In the genomic region with DNA sequence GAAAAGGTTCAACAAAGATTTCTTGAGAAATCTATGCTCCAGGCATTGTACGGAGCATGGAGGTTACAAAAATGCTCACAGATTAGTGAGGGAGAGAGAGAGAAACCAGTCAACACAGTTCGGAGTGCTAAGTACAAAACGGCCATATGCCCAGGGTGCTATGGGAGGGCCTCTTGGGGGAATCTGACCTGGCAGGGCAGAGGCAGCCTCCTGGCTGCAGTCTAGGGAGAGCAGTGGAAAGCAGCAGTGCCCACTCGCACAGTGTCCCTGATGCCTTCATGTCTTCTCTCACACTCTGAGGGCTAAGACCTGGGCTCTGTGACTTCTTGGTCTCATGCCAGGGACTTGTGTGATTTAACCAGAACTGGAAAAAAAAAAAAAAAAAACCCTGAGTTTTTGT, we compare ENCODE assay signal across 14 cellular contexts. TPM values are rescaled to one million over a fixed set of nuclear protein-coding genes. Genes with fewer than 3 reads are reported as not detected.
DNase-seq lines count a peak whose midpoint lies in the region; ATAC-seq and TF ChIP-seq lines count a peak whose summit lies in the region.
"Had no signal": no experiment of that assay in that cellular context is flagged by ENCODE, and none has a peak within 500 bp of the region (broad histone marks: within the 10 kb centered on the region; RNA-seq: fewer than 3 reads in every experiment).

No MANE protein-coding gene starts in this region.

- intact Hi-C loops in mucosa of descending colon (cut with DNase I, micrococcal nuclease): no loop called here

- peak overlapping the region in 1 of 2 experiments; percentile 28 for H3K4ac ChIP-seq in mesenchymal stem cell (ENCODE audit: low read depth in 1 of 2, low read length in 2 of 2)

- peak overlapping the region in 3 of 5 experiments; percentile 5 to 57 (median 6) for H3K4me3 Mint-ChIP-seq in brain
- H3K4me3 Mint-ChIP-seq in T-helper 2 cell treated with Interferon-gamma antibody and Interleukin-4, amounts not matched to agents 5 μg/mL and 100 μg/mL, for 36 hours: no peak overlapping the region
- H3K4me3 Mint-ChIP-seq: activated B cell treated with CpG ODN at 0.5 μM for 24 hours; activated naive CD8-positive, alpha-beta T cell treated with anti-CD3 and anti-CD28 coated beads, Interleukin-2, amount 50 U/mL, for 24 hours had no signal

- ATAC-seq in thoracic aorta (ENCODE audit: insufficient number of reproducible peaks, low FRiP score, low read depth) (no peak), mucosa of descending colon (no peak)
- ATAC-seq: activated naive CD8-positive, alpha-beta T cell treated with anti-CD3 and anti-CD28 coated beads, Interleukin-2, amount 50 U/mL, for 24 hours had no signal

- H3K4me1 Mint-ChIP-seq in brain: peaks cover 24% of the 10 kb centered on the region
- H3K4me1 Mint-ChIP-seq in T-helper 2 cell treated with Interferon-gamma antibody and Interleukin-4, amounts not matched to agents 5 μg/mL and 100 μg/mL, for 36 hours (ENCODE audit: low read depth): no peaks in the 10 kb centered on the region
- H3K4me1 Mint-ChIP-seq: activated B cell treated with CpG ODN at 0.5 μM for 24 hours; activated naive CD8-positive, alpha-beta T cell treated with anti-CD3 and anti-CD28 coated beads, Interleukin-2, amount 50 U/mL, for 24 hours had no signal

- peak overlapping the region; percentile 70 for H3K9ac ChIP-seq in mesenchymal stem cell (ENCODE audit: low read length)

- peaks cover 8% of the 10 kb centered on the region for H3K36me3 Mint-ChIP-seq in brain
- no peaks in the 10 kb centered on the region for H3K36me3 Mint-ChIP-seq in T-helper 2 cell treated with Interferon-gamma antibody and Interleukin-4, amounts not matched to agents 5 μg/mL and 100 μg/mL, for 36 hours (ENCODE audit: low read depth)

- no peak overlapping the region for H2BK12ac ChIP-seq in mesenchymal stem cell (ENCODE audit: low read length in 2 of 2)

- no peak overlapping the region for H2BK15ac ChIP-seq in mesenchymal stem cell (ENCODE audit: low read depth, poor library complexity, severe bottlenecking)

- TF ChIP-seq CTCF in brain (conservative IDR thresholded peaks at IDR 0.05) (no peak), thoracic aorta (IDR thresholded peaks at IDR 0.05) (no peak), mucosa of descending colon (IDR thresholded peaks at IDR 0.05) (no peak)

- peaks cover 11% of the 10 kb centered on the region for H3K79me1 ChIP-seq in mesenchymal stem cell (replicated peaks; ENCODE audit: low read length, poor library complexity, severe bottlenecking)

- H3K9me3 ChIP-seq in mesenchymal stem cell (ENCODE audit: control insufficient read depth, low read length) (no peaks in the 10 kb centered on the region), thoracic aorta (no peaks in the 10 kb centered on the region), mucosa of descending colon (no peaks in the 10 kb centered on the region)
- H3K9me3 ChIP-seq: transverse colon had no signal

- H2BK5ac ChIP-seq in mesenchymal stem cell (ENCODE audit: low read depth, low read length, poor library complexity, severe bottlenecking): no peak overlapping the region

- no peak overlapping the region for H3K4me2 ChIP-seq in mesenchymal stem cell (ENCODE audit: low read length, poor library complexity, severe bottlenecking)

- TF ChIP-seq POLR2A in erythroblast (IDR thresholded peaks at IDR 0.05; ENCODE audit: low read length): no peak

- peaks cover 4 to 15% (median 6%) of the 10 kb centered on the region in 5 experiments for H3K9me3 Mint-ChIP-seq in brain
- no peaks in the 10 kb centered on the region for H3K9me3 Mint-ChIP-seq in T-helper 2 cell treated with Interferon-gamma antibody and Interleukin-4, amounts not matched to agents 5 μg/mL and 100 μg/mL, for 36 hours
- H3K9me3 Mint-ChIP-seq: activated B cell treated with CpG ODN at 0.5 μM for 24 hours had no signal

- DNase-seq in NCI-H1417 (lab: John Stamatoyannopoulos, UW): peak in 2 of 3 experiments; percentile 22 to 58
- no peak for DNase-seq in NCI-H1417 treated with DMSO at 0.1 percent for 48 hours (lab: John Stamatoyannopoulos, UW)
- DNase-seq in mesenchymal stem cell: no peak
- DNase-seq in thoracic aorta (ENCODE audit: low spot score): no peak
- DNase-seq in erythroblast (lab: John Stamatoyannopoulos, UW): no peak
- no peak for DNase-seq in mucosa of descending colon
- DNase-seq in T-helper 2 cell treated with Interferon-gamma antibody and Interleukin-4, amounts not matched to agents 5 μg/mL and 100 μg/mL, for 36 hours (ENCODE audit: low spot score): no peak
- DNase-seq: activated B cell treated with CpG ODN at 0.5 μM for 24 hours; activated naive CD8-positive, alpha-beta T cell treated with anti-CD3 and anti-CD28 coated beads, Interleukin-2, amount 50 U/mL, for 24 hours; small intestine; transverse colon had no signal

- no peak overlapping the region for H2AFZ ChIP-seq in mesenchymal stem cell (ENCODE audit: low read depth, low read length)

- H3K27ac ChIP-seq in mesenchymal stem cell (ENCODE audit: low read length, poor library complexity, severe bottlenecking) (no peak overlapping the region), thoracic aorta (peak overlapping the region in 1 of 2 donors; percentile 39)
- H3K27ac ChIP-seq: SK-N-MC, transverse colon had no signal

- H3K27me3 ChIP-seq in mesenchymal stem cell (ENCODE audit: control insufficient read depth in 1 of 2, insufficient read depth in 1 of 2, low read length in 2 of 2) (no peaks in the 10 kb centered on the region), thoracic aorta (replicated peaks; ENCODE audit: insufficient read depth) (no peaks in the 10 kb centered on the region)
- H3K27me3 ChIP-seq: dorsolateral prefrontal cortex, transverse colon had no signal

- peak overlapping the region in 1 of 2 experiments; percentile 59 for H3K23ac ChIP-seq in mesenchymal stem cell (ENCODE audit: low read length in 2 of 2)

- no peak overlapping the region for H4K8ac ChIP-seq in mesenchymal stem cell (ENCODE audit: low read length)

- peaks cover 2% of the 10 kb centered on the region for H3K27me3 Mint-ChIP-seq in brain
- H3K27me3 Mint-ChIP-seq in T-helper 2 cell treated with Interferon-gamma antibody and Interleukin-4, amounts not matched to agents 5 μg/mL and 100 μg/mL, for 36 hours (ENCODE audit: low read depth): peaks cover 4% of the 10 kb centered on the region
- H3K27me3 Mint-ChIP-seq: activated naive CD8-positive, alpha-beta T cell treated with anti-CD3 and anti-CD28 coated beads, Interleukin-2, amount 50 U/mL, for 24 hours had no signal

- H3K36me3 ChIP-seq in mesenchymal stem cell (ENCODE audit: control insufficient read depth in 1 of 2, insufficient read depth in 2 of 2, low read depth in 1 of 2, low read length in 2 of 2) (peaks cover 0 to 5% of the 10 kb centered on the region in 2 experiments), thoracic aorta (no peaks in the 10 kb centered on the region), mucosa of descending colon (ENCODE audit: low read depth) (no peaks in the 10 kb centered on the region)
- H3K36me3 ChIP-seq: transverse colon had no signal

- WGBS in mesenchymal stem cell: 88% methylated on average over 4 of the region's 4 CpGs

- H3K4me3 ChIP-seq in mesenchymal stem cell (ENCODE audit: insufficient read depth in 1 of 2, low read depth in 1 of 2, low read length in 2 of 2) (no peak overlapping the region), thoracic aorta (peak overlapping the region; percentile 36), mucosa of descending colon (no peak overlapping the region)
- H3K4me3 ChIP-seq: SK-N-MC, transverse colon had no signal

- H4K91ac ChIP-seq in mesenchymal stem cell (ENCODE audit: low read length): no peak overlapping the region

- no peak overlapping the region for H3K18ac ChIP-seq in mesenchymal stem cell (ENCODE audit: low read depth in 1 of 2, low read length in 2 of 2)

- H3K4me1 ChIP-seq in mesenchymal stem cell (ENCODE audit: control insufficient read depth, insufficient read depth, low read depth, low read length) (peaks cover 3% of the 10 kb centered on the region), thoracic aorta (ENCODE audit: control insufficient read depth in 1 of 2, low read depth in 2 of 2) (peaks cover 3 to 5% of the 10 kb centered on the region in 2 donors), mucosa of descending colon (ENCODE audit: low read depth) (no peaks in the 10 kb centered on the region)

- H2BK120ac ChIP-seq in mesenchymal stem cell (ENCODE audit: low read depth, low read length): no peak overlapping the region

- H2AK5ac ChIP-seq in mesenchymal stem cell (ENCODE audit: low read length, severe bottlenecking): no peak overlapping the region

- peak overlapping the region in 1 of 2 experiments; percentile 79 for H3K14ac ChIP-seq in mesenchymal stem cell (ENCODE audit: low read length in 2 of 2)

- peak overlapping the region; percentile 55 to 87 (median 74) for H3K27ac Mint-ChIP-seq in brain
- H3K27ac Mint-ChIP-seq in T-helper 2 cell treated with Interferon-gamma antibody and Interleukin-4, amounts not matched to agents 5 μg/mL and 100 μg/mL, for 36 hours: no peak overlapping the region
- H3K27ac Mint-ChIP-seq: activated B cell treated with CpG ODN at 0.5 μM for 24 hours; activated naive CD8-positive, alpha-beta T cell treated with anti-CD3 and anti-CD28 coated beads, Interleukin-2, amount 50 U/mL, for 24 hours had no signal

RNA-seq across cellular contexts. Expression of a gene that starts 29.8 kb away (rescaled TPM):
- polyA plus RNA-seq in brain (ENCODE audit: insufficient read depth, low read depth, low replicate concordance): 3.6 TPM
- 22.6 TPM for polyA plus RNA-seq in mesenchymal stem cell (2013, experiment 1 of 2)
- polyA plus RNA-seq in mesenchymal stem cell (2013, experiment 2 of 2): 22.2 TPM
- total RNA-seq in thoracic aorta (10 to 100 TPM; 22.6 to 46.1 TPM), mucosa of descending colon (10 to 100 TPM; 23.7 to 32.1 (median 31.7) TPM)

Comparison
In these comparisons a context has a peak if more than half of its experiments do, and no peak if none do; other contexts are left out.
1. DNase-seq: peak in NCI-H1417 (2 of 3); none in NCI-H1417 treated with DMSO at 0.1 percent for 48 hours (single experiment), mesenchymal stem cell (single experiment), thoracic aorta (single experiment), erythroblast (0 of 2), mucosa of descending colon (0 of 3) and T-helper 2 cell treated with Interferon-gamma antibody and Interleukin-4, amounts not matched to agents 5 μg/mL and 100 μg/mL, for 36 hours (single experiment).